ENCODE assay signal across 11 cellular contexts in genomic region chrX:23662853-23663252, GRCh38. TPM values are rescaled to one million over a fixed set of nuclear protein-coding genes. Genes with fewer than 3 reads are reported as not detected.
DNase-seq lines count a peak whose midpoint lies in the region; ATAC-seq lines count a peak whose summit lies in the region.
"Had no signal": no experiment of that assay in that cellular context is flagged by ENCODE, and none has a peak within 500 bp of the region (broad histone marks: within the 10 kb centered on the region; RNA-seq: fewer than 3 reads in every experiment).

No MANE protein-coding gene starts in this region.

- H3K4me3 ChIP-seq in right cardiac atrium (ENCODE audit: low read length), result no peak overlapping the region
- H3K4me3 ChIP-seq: BLaER1 treated with 17β-estradiol and CSF1 and Interleukin-3, amounts not matched to agents 10 nM and 100 nM; cardiac muscle cell had no signal

- H3K27ac Mint-ChIP-seq in activated naive CD4-positive, alpha-beta T cell treated with anti-CD3 and anti-CD28 coated beads for 36 hours, result peak overlapping the region; percentile 89
- H3K27ac Mint-ChIP-seq in activated CD4-positive, alpha-beta memory T cell treated with anti-CD3 and anti-CD28 coated beads for 36 hours, result peak overlapping the region; percentile 85
- H3K27ac Mint-ChIP-seq in stimulated activated naive B cell treated with anti-CD40 and anti-IgM and Interleukin-4, amounts not matched to agents 10 μg/mL and 1 μg/mL and 100 μg/mL, for 72 hours, result no peak overlapping the region

- no peaks in the 10 kb centered on the region for H3K36me3 Mint-ChIP-seq in activated naive CD4-positive, alpha-beta T cell treated with anti-CD3 and anti-CD28 coated beads for 36 hours (ENCODE audit: low read depth)
- no peaks in the 10 kb centered on the region for H3K36me3 Mint-ChIP-seq in activated CD4-positive, alpha-beta memory T cell treated with anti-CD3 and anti-CD28 coated beads for 36 hours
- H3K36me3 Mint-ChIP-seq in stimulated activated naive B cell treated with anti-CD40 and anti-IgM and Interleukin-4, amounts not matched to agents 10 μg/mL and 1 μg/mL and 100 μg/mL, for 72 hours, result peaks cover 0 to 4% of the 10 kb centered on the region in 2 donors

- POLR2A ChIA-PET in activated CD4-positive, alpha-beta memory T cell treated with anti-CD3 and anti-CD28 coated beads for 36 hours (lab: Charles Lee), result no interaction called here

- peaks cover 46% of the 10 kb centered on the region for H3K4me1 Mint-ChIP-seq in activated naive CD4-positive, alpha-beta T cell treated with anti-CD3 and anti-CD28 coated beads for 36 hours (ENCODE audit: low read depth)
- H3K4me1 Mint-ChIP-seq in activated CD4-positive, alpha-beta memory T cell treated with anti-CD3 and anti-CD28 coated beads for 36 hours (ENCODE audit: low read depth), result peaks cover 31% of the 10 kb centered on the region
- H3K4me1 Mint-ChIP-seq in stimulated activated naive B cell treated with anti-CD40 and anti-IgM and Interleukin-4, amounts not matched to agents 10 μg/mL and 1 μg/mL and 100 μg/mL, for 72 hours, result peaks cover 9 to 24% of the 10 kb centered on the region in 2 donors

- WGBS in right cardiac atrium, result 85% methylated on average over 1 of the region's 1 CpG

- intact Hi-C loops in activated naive CD4-positive, alpha-beta T cell treated with anti-CD3 and anti-CD28 coated beads for 36 hours (cut with micrococcal nuclease), result loop anchor here (1.0 to 10.0 kb wide), 13 partner anchors 69 to 1818 kb away; partner anchors contain the start of genes APOO, CXorf58, EIF2S3 and KLHL15
- intact Hi-C loops in activated CD4-positive, alpha-beta memory T cell treated with anti-CD3 and anti-CD28 coated beads for 36 hours (cut with micrococcal nuclease), result loop anchor here (1.0 to 10.0 kb wide), 8 partner anchors 70 to 1718 kb away; partner anchors contain the start of genes EIF2S3 and SMS
- intact Hi-C loops in right cardiac atrium (cut with DNase I), result no loop called here

- no peak overlapping the region for H3K27ac ChIP-seq in right cardiac atrium (ENCODE audit: low read length)
- H3K27ac ChIP-seq: BLaER1 treated with 17β-estradiol and CSF1 and Interleukin-3, amounts not matched to agents 10 nM and 100 nM; cardiac muscle cell had no signal

- no peaks in the 10 kb centered on the region for H3K9me3 Mint-ChIP-seq in activated naive CD4-positive, alpha-beta T cell treated with anti-CD3 and anti-CD28 coated beads for 36 hours
- no peaks in the 10 kb centered on the region for H3K9me3 Mint-ChIP-seq in activated CD4-positive, alpha-beta memory T cell treated with anti-CD3 and anti-CD28 coated beads for 36 hours
- H3K9me3 Mint-ChIP-seq in stimulated activated naive B cell treated with anti-CD40 and anti-IgM and Interleukin-4, amounts not matched to agents 10 μg/mL and 1 μg/mL and 100 μg/mL, for 72 hours, result peaks cover 0 to 5% of the 10 kb centered on the region in 2 donors

- CTCF ChIA-PET in activated naive CD4-positive, alpha-beta T cell treated with anti-CD3 and anti-CD28 coated beads for 36 hours (lab: Charles Lee), result interaction anchor here (1.5 kb wide), 1 partner anchor 238 kb away, joined by 3 read pairs; no protein-coding TSS in a partner anchor
- CTCF ChIA-PET in activated CD4-positive, alpha-beta memory T cell treated with anti-CD3 and anti-CD28 coated beads for 36 hours (lab: Charles Lee), result no interaction called here

- no peaks in the 10 kb centered on the region for H3K9me3 ChIP-seq in right cardiac atrium (ENCODE audit: control insufficient read depth, low read length)
- H3K9me3 ChIP-seq: BLaER1 treated with 17β-estradiol and CSF1 and Interleukin-3, amounts not matched to agents 10 nM and 100 nM had no signal

- no peaks in the 10 kb centered on the region for H3K27me3 Mint-ChIP-seq in activated naive CD4-positive, alpha-beta T cell treated with anti-CD3 and anti-CD28 coated beads for 36 hours (ENCODE audit: low read depth)
- no peaks in the 10 kb centered on the region for H3K27me3 Mint-ChIP-seq in activated CD4-positive, alpha-beta memory T cell treated with anti-CD3 and anti-CD28 coated beads for 36 hours
- peaks cover 0 to 8% of the 10 kb centered on the region in 2 donors for H3K27me3 Mint-ChIP-seq in stimulated activated naive B cell treated with anti-CD40 and anti-IgM and Interleukin-4, amounts not matched to agents 10 μg/mL and 1 μg/mL and 100 μg/mL, for 72 hours

- H3K4me1 ChIP-seq in right cardiac atrium (ENCODE audit: control insufficient read depth, insufficient read depth, low read length), result no peaks in the 10 kb centered on the region

- no peaks in the 10 kb centered on the region for H3K27me3 ChIP-seq in right cardiac atrium (ENCODE audit: control insufficient read depth, insufficient read depth)
- H3K27me3 ChIP-seq: BLaER1 treated with 17β-estradiol and CSF1 and Interleukin-3, amounts not matched to agents 10 nM and 100 nM; cardiac muscle cell had no signal

- ATAC-seq in HG02623 (IDR thresholded peaks at IDR 0.05; ENCODE audit: unreplicated experiment) (peak; percentile 52), right cardiac atrium (no peak)
- peak; percentile 73 to 78 for ATAC-seq in stimulated activated naive B cell treated with anti-CD40 and anti-IgM and Interleukin-4, amounts not matched to agents 10 μg/mL and 1 μg/mL and 100 μg/mL, for 72 hours (replicated peaks)

- DNase-seq in activated naive CD4-positive, alpha-beta T cell treated with anti-CD3 and anti-CD28 coated beads for 36 hours, result peak; percentile 14
- no peak for DNase-seq in activated naive CD4-positive, alpha-beta T cell treated with Interleukin-2 at 50 U/mL for 16 hours
- no peak for DNase-seq in activated CD4-positive, alpha-beta memory T cell treated with anti-CD3 and anti-CD28 coated beads for 36 hours
- peak; percentile 8 for DNase-seq in stimulated activated naive B cell treated with anti-CD40 and anti-IgM and Interleukin-4, amounts not matched to agents 10 μg/mL and 1 μg/mL and 100 μg/mL, for 72 hours
- no peak for DNase-seq in stimulated activated naive CD4-positive, alpha-beta T cell (lab: John Stamatoyannopoulos, UW)
- no peak for DNase-seq in DMS53 (lab: John Stamatoyannopoulos, UW)
- no peak for DNase-seq in right cardiac atrium
- DNase-seq: islet precursor cell had no signal

- no peak overlapping the region for H3K4me3 Mint-ChIP-seq in activated naive CD4-positive, alpha-beta T cell treated with anti-CD3 and anti-CD28 coated beads for 36 hours
- H3K4me3 Mint-ChIP-seq in activated CD4-positive, alpha-beta memory T cell treated with anti-CD3 and anti-CD28 coated beads for 36 hours, result no peak overlapping the region
- no peak overlapping the region for H3K4me3 Mint-ChIP-seq in stimulated activated naive B cell treated with anti-CD40 and anti-IgM and Interleukin-4, amounts not matched to agents 10 μg/mL and 1 μg/mL and 100 μg/mL, for 72 hours

RNA-seq across cellular contexts. Expression of gene PRDX4, which starts 4.4 kb away (rescaled TPM):
- total RNA-seq in activated naive CD4-positive, alpha-beta T cell treated with anti-CD3 and anti-CD28 coated beads for 36 hours, result 10 to 100 TPM; 39.6 to 40.0 TPM
- total RNA-seq in activated CD4-positive, alpha-beta memory T cell treated with anti-CD3 and anti-CD28 coated beads for 36 hours, result 10 to 100 TPM; 56.0 to 59.8 TPM
- total RNA-seq in right cardiac atrium, result 10 to 100 TPM; 71.9 to 83.6 (median 78.0) TPM
- 88.4 TPM for polyA plus RNA-seq in right cardiac atrium

Comparison
In these comparisons a context has a peak if more than half of its experiments do, and no peak if none do; other contexts are left out.
1. DNase-seq: peak in activated naive CD4-positive, alpha-beta T cell treated with anti-CD3 and anti-CD28 coated beads for 36 hours (single experiment) and stimulated activated naive B cell treated with anti-CD40 and anti-IgM and Interleukin-4, amounts not matched to agents 10 μg/mL and 1 μg/mL and 100 μg/mL, for 72 hours (single experiment); none in activated naive CD4-positive, alpha-beta T cell treated with Interleukin-2 at 50 U/mL for 16 hours (single experiment), activated CD4-positive, alpha-beta memory T cell treated with anti-CD3 and anti-CD28 coated beads for 36 hours (single experiment), stimulated activated naive CD4-positive, alpha-beta T cell (0 of 6), DMS53 (single experiment) and right cardiac atrium (0 of 3).
2. ATAC-seq: peak in HG02623 (single experiment) and stimulated activated naive B cell treated with anti-CD40 and anti-IgM and Interleukin-4, amounts not matched to agents 10 μg/mL and 1 μg/mL and 100 μg/mL, for 72 hours (2 of 2); none in right cardiac atrium (0 of 2).
3. intact Hi-C loops: an anchor here in activated naive CD4-positive, alpha-beta T cell treated with anti-CD3 and anti-CD28 coated beads for 36 hours (1.0 to 10.0 kb wide) and activated CD4-positive, alpha-beta memory T cell treated with anti-CD3 and anti-CD28 coated beads for 36 hours (1.0 to 10.0 kb wide); none called in right cardiac atrium.